Comparison of ENCODE assay signal across 17 cellular contexts in the genomic region with DNA sequence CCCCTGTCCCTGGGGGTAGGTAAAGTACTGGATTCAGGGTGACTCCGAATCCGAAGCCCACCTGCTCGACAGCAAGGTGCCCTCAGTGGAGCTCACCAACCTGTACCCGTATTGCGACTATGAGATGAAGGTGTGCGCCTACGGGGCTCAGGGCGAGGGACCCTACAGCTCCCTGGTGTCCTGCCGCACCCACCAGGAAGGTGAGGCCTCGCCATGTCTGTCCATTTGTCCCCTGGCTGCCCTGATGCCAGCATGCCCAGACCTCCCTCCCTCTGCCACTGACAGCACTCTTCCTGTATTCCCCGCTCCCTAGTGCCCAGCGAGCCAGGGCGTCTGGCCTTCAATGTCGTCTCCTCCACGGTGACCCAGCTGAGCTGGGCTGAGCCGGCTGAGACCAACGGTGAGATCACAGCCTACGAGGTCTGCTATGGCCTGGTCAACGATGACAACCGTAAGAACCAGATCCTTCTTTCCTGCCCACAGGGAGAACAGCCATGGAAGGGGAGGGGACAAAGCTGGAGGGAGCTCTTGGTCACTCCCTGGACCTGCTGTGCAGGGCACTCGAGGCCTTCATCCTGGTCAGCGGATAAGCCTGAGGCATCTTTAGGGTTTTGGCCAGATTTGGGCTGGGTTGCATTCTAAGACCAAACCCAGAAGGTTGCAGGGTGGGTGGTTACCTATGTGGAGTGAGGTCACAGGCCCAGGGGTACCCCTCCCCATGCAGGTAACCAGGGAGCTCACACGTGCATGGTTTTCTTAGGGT.
"Had no signal": no experiment of that assay in that cellular context is flagged by ENCODE, and none has a peak within 500 bp of the region (broad histone marks: within the 10 kb centered on the region; RNA-seq: fewer than 3 reads in every experiment).

No MANE protein-coding gene starts in this region.

- H3K9ac ChIP-seq: parathyroid adenoma had no signal

- H3K9me3 ChIP-seq: thyroid gland, uterus had no signal

- H3K4me3 Mint-ChIP-seq: activated naive CD4-positive, alpha-beta T cell treated with anti-CD3 and anti-CD28 coated beads for 36 hours; central memory CD8-positive, alpha-beta T cell; mesothelial cell of epicardium; neural crest cell; stimulated activated memory B cell treated with anti-CD40 and anti-IgM and Interleukin-4, amounts not matched to agents 10 μg/mL and 1 μg/mL and 100 μg/mL, for 72 hours had no signal

- H3K79me2 ChIP-seq: parathyroid adenoma had no signal

- H3K27me3 ChIP-seq: thyroid gland, uterus had no signal

- DNase-seq: activated CD4-positive, alpha-beta T cell treated with anti-CD3 and anti-CD28 coated beads, Interleukin-2, amount 50 U/mL, for 4 hours; activated CD4-positive, CD25-positive, alpha-beta regulatory T cell treated with anti-CD3 and anti-CD28 coated beads, Interleukin-2, amount 50 U/mL, for 72 hours; activated naive CD4-positive, alpha-beta T cell treated with anti-CD3 and anti-CD28 coated beads for 36 hours; activated T-cell treated with anti-CD3 and anti-CD28 coated beads for 4 hours; effector CD8-positive, alpha-beta T cell; foreskin fibroblast; hippocampal formation; left ventricle myocardium superior; T-helper 9 cell; thyroid gland had no signal

- H3K27ac ChIP-seq: parathyroid adenoma, thyroid gland, uterus had no signal

- H3K27me3 Mint-ChIP-seq: central memory CD8-positive, alpha-beta T cell; stimulated activated memory B cell treated with anti-CD40 and anti-IgM and Interleukin-4, amounts not matched to agents 10 μg/mL and 1 μg/mL and 100 μg/mL, for 72 hours had no signal

- H3K27ac Mint-ChIP-seq: mesothelial cell of epicardium had no signal

- H3K9me3 Mint-ChIP-seq: activated naive CD4-positive, alpha-beta T cell treated with anti-CD3 and anti-CD28 coated beads for 36 hours; central memory CD8-positive, alpha-beta T cell; mesothelial cell of epicardium; neural crest cell; stimulated activated memory B cell treated with anti-CD40 and anti-IgM and Interleukin-4, amounts not matched to agents 10 μg/mL and 1 μg/mL and 100 μg/mL, for 72 hours had no signal

- H3K36me3 Mint-ChIP-seq: stimulated activated memory B cell treated with anti-CD40 and anti-IgM and Interleukin-4, amounts not matched to agents 10 μg/mL and 1 μg/mL and 100 μg/mL, for 72 hours had no signal

- FAIRE-seq: keratinocyte had no signal

- H3K4me3 ChIP-seq: thyroid gland, uterus had no signal

- H2AFZ ChIP-seq: parathyroid adenoma had no signal

- H3K36me3 ChIP-seq: thyroid gland, uterus had no signal
